Comparison of ENCODE assay signal across 15 cellular contexts in the genomic region with DNA sequence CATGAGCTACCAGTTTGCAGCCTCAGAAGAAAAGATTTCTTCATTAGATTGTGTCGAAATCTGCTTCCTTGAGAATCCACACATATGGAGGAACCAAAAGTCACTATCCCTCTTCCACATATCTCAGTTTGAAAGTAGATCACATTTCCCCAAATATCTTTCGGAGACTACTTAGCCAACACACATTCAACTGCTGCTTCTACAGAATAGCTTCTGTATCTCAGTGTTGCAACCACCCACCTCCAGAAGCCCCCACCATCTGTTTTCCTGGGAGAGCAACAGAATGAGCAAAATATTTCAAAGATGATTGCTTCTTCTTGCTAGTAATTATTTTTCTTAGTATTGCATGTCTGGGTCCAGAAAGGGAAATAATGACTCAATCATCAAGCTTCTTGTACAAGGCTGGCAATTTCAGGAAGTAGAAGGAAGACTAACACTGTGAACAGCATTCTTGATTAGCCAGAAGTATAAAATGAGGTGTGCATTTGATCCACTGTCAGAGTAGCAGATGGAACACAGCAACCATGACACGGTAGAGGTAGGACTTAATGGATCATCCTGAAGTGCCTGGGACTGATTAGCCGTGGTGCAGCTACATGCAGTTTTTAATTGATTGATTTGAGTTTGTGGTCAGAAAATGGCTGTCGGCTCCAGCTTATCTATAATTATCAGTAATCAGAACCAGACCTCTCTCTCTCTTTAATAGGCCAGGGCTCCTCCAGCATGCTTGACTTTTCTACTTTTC. TPM values are rescaled to one million over a fixed set of nuclear protein-coding genes. Genes with fewer than 3 reads are reported as not detected.
DNase-seq lines count a peak whose midpoint lies in the region; ATAC-seq, FAIRE-seq and TF ChIP-seq lines count a peak whose summit lies in the region.
"Had no signal": no experiment of that assay in that cellular context is flagged by ENCODE, and none has a peak within 500 bp of the region (broad histone marks: within the 10 kb centered on the region; RNA-seq: fewer than 3 reads in every experiment).

No MANE protein-coding gene starts in this region.

- no peaks in the 10 kb centered on the region for H3K36me3 ChIP-seq in adipocyte (ENCODE audit: control insufficient read depth, insufficient read depth, low read length, severe bottlenecking)
- no peaks in the 10 kb centered on the region for H3K36me3 ChIP-seq in kidney (ENCODE audit: control insufficient read depth in 1 of 2, insufficient read depth in 2 of 2, low read length in 2 of 2)
- H3K36me3 ChIP-seq: BLaER1 had no signal

- no peak for ATAC-seq in stimulated activated effector memory CD8-positive, alpha-beta T cell treated with anti-CD3 and anti-CD28 coated beads, Interleukin-12 subunit alpha, Interleukin-12 subunit beta, amount 100 ng/mL, for 72 hours
- ATAC-seq in GM18861 (IDR thresholded peaks at IDR 0.05; ENCODE audit: unreplicated experiment): no peak

- no peak overlapping the region for H3K27ac Mint-ChIP-seq in stimulated activated effector memory CD8-positive, alpha-beta T cell treated with anti-CD3 and anti-CD28 coated beads, Interleukin-12 subunit alpha, Interleukin-12 subunit beta, amount 100 ng/mL, for 72 hours

- H3K4me1 ChIP-seq in adipocyte (ENCODE audit: control insufficient read depth, insufficient read depth, low read length) (peaks cover 14% of the 10 kb centered on the region), kidney (ENCODE audit: control insufficient read depth in 1 of 2, insufficient read depth in 1 of 2, low read depth in 1 of 2, low read length in 2 of 2) (no peaks in the 10 kb centered on the region)
- H3K4me1 ChIP-seq: BLaER1, testis had no signal

- H3K4me3 ChIP-seq in AG04450 (ENCODE audit: low read depth, low read length) (no peak overlapping the region), HL-60 (replicated peaks; ENCODE audit: insufficient read depth, low read length) (no peak overlapping the region), adipocyte (ENCODE audit: low read length) (no peak overlapping the region), kidney (ENCODE audit: low read length in 2 of 2) (no peak overlapping the region)
- H3K4me3 ChIP-seq: BLaER1, testis had no signal

- H3K27ac ChIP-seq in AG04450 (ENCODE audit: low read depth, low read length) (no peak overlapping the region), HL-60 (replicated peaks) (peak overlapping the region; percentile 72), kidney (ENCODE audit: low read depth in 2 of 2, low read length in 2 of 2) (no peak overlapping the region)
- H3K27ac ChIP-seq: BLaER1, testis had no signal

- POLR2A ChIA-PET in AG04450 (lab: Yijun Ruan, JAX): interaction anchor here (0.6 kb wide), 1 partner anchor 123 kb away, joined by 7 read pairs; no protein-coding TSS in a partner anchor

- no peaks in the 10 kb centered on the region for H3K27me3 ChIP-seq in AG04450 (ENCODE audit: control insufficient read depth, insufficient read depth, low read length)
- no peaks in the 10 kb centered on the region for H3K27me3 ChIP-seq in HL-60 (ENCODE audit: insufficient read depth, poor library complexity, severe bottlenecking)
- H3K27me3 ChIP-seq in adipocyte (replicated peaks; ENCODE audit: control insufficient read depth, insufficient read depth, low read length): no peaks in the 10 kb centered on the region
- H3K27me3 ChIP-seq: BLaER1, testis had no signal

- H3K9ac ChIP-seq in adipocyte (ENCODE audit: low read length) (no peak overlapping the region), kidney (ENCODE audit: low read length in 2 of 2) (no peak overlapping the region)
- H3K9ac ChIP-seq: BLaER1 had no signal

- intact Hi-C loops in kidney (cut with DNase I): no loop called here

- FAIRE-seq in kidney (lab: Jason Lieb, UNC): no peak

- TF ChIP-seq CTCF in AG04450 (IDR thresholded peaks at IDR 0.05; ENCODE audit: low read depth, low read length): no peak
- no peak for TF ChIP-seq CTCF in HL-60 (IDR thresholded peaks at IDR 0.05; ENCODE audit: insufficient read depth, low read length)
- TF ChIP-seq CTCF in kidney (IDR thresholded peaks at IDR 0.05; ENCODE audit: borderline replicate concordance, extremely low read depth, insufficient read depth): no peak

- H3K9me3 ChIP-seq in AG04450 (ENCODE audit: control insufficient read depth, insufficient read depth, low read length) (no peaks in the 10 kb centered on the region; the same call in 1 of the 2 replicates), adipocyte (ENCODE audit: control insufficient read depth, low read length) (no peaks in the 10 kb centered on the region), kidney (ENCODE audit: control insufficient read depth in 1 of 2, low read length in 2 of 2) (no peaks in the 10 kb centered on the region)
- H3K9me3 ChIP-seq: BLaER1, testis had no signal

- peaks cover 7% of the 10 kb centered on the region for H3K9me3 Mint-ChIP-seq in stimulated activated effector memory CD8-positive, alpha-beta T cell treated with anti-CD3 and anti-CD28 coated beads, Interleukin-12 subunit alpha, Interleukin-12 subunit beta, amount 100 ng/mL, for 72 hours

- CTCF ChIA-PET in AG04450 (lab: Charles Lee): interaction anchor here (1.2 to 1.9 kb wide), 5 partner anchors 19 to 1258 kb away, joined by 3 to 8 read pairs (median 6); no protein-coding TSS in a partner anchor

- no peaks in the 10 kb centered on the region for H3K36me3 Mint-ChIP-seq in stimulated activated effector memory CD8-positive, alpha-beta T cell treated with anti-CD3 and anti-CD28 coated beads, Interleukin-12 subunit alpha, Interleukin-12 subunit beta, amount 100 ng/mL, for 72 hours

- DNase-seq in AG04450 (ENCODE audit: low read depth, low spot score) (peak; percentile 34), HL-60 (ENCODE audit: low read depth in 1 of 2, low spot score in 1 of 2) (peak; percentile 70 to 74), adipocyte (ENCODE audit: low read depth) (peak; percentile 81), hepatic stellate cell (ENCODE audit: low spot score) (peak; percentile 19), kidney (no peak), NCI-H128 (lab: John Stamatoyannopoulos, UW; ENCODE audit: unreplicated experiment) (no peak)
- DNase-seq in stimulated activated effector memory CD8-positive, alpha-beta T cell treated with anti-CD3 and anti-CD28 coated beads, Interleukin-12 subunit alpha, Interleukin-12 subunit beta, amount 100 ng/mL, for 72 hours (ENCODE audit: low spot score in 2 of 2): no peak
- DNase-seq: activated CD4-positive, alpha-beta T cell treated with anti-CD3 and anti-CD28 coated beads for 1 hour; activated effector memory CD4-positive, alpha-beta T cell treated with Interleukin-2 at 50 U/mL for 16 hours; cortex of kidney; midbrain; testis had no signal

- no peak overlapping the region for H3K4me3 Mint-ChIP-seq in stimulated activated effector memory CD8-positive, alpha-beta T cell treated with anti-CD3 and anti-CD28 coated beads, Interleukin-12 subunit alpha, Interleukin-12 subunit beta, amount 100 ng/mL, for 72 hours

- H3K4me1 Mint-ChIP-seq in stimulated activated effector memory CD8-positive, alpha-beta T cell treated with anti-CD3 and anti-CD28 coated beads, Interleukin-12 subunit alpha, Interleukin-12 subunit beta, amount 100 ng/mL, for 72 hours: no peaks in the 10 kb centered on the region

RNA-seq across cellular contexts. Expression of a gene that starts 24.9 kb away (rescaled TPM):
- polyA plus RNA-seq in AG04450 (2011; rRNA removed): 0.14 and 0.20 TPM in 2 replicates
- polyA minus RNA-seq in AG04450 (2011; rRNA and poly(A)+ RNA removed): 0.14 TPM in 1 of 2 replicates, not detected in the other
- total RNA-seq in kidney: 0.38 TPM
- polyA plus RNA-seq in kidney (ENCODE audit: insufficient read depth, low read depth, low replicate concordance): not detected
- total RNA-seq: pulmonary artery endothelial cell had no signal

Comparison
In these comparisons a context has a peak if more than half of its experiments do, and no peak if none do; other contexts are left out.
1. DNase-seq: peak in AG04450 (single experiment), HL-60 (2 of 2), adipocyte (single experiment) and hepatic stellate cell (single experiment); none in stimulated activated effector memory CD8-positive, alpha-beta T cell treated with anti-CD3 and anti-CD28 coated beads, Interleukin-12 subunit alpha, Interleukin-12 subunit beta, amount 100 ng/mL, for 72 hours (0 of 2), kidney (single experiment) and NCI-H128 (single experiment).